20 cellular contexts compared by ENCODE assay signal in the genomic region with DNA sequence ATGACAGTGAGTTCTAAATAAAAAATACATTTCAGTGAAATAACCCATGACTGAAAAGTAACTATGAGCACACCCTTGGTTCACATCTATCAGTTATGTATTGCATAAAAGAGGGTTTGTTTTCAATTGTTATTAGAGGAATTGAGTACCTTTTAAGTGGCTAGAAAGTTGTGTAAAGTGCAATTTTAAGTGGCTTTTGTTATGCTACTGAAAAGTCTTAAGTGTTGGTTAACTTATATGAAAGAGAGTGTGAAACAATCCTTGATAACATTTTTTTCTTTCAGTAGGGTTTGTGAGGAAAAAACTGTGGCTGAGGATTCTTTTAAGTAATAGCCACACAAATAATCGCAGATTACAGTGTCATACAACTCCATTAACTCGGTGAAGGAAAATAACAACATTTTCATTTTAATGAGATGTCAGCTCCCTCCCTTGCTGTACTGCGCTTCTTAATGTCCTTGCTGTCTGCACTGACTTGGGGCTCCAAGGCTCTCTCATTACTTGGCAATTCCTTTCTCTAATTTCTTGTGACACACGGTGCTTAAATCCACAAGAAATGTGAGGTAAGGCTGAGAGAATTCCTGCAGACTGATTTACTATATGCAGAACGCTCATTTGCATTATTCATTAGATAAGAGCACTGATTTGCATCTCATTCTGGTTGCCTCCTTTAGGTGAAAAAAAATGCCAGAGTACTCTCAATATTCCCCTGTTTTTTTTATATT. TPM values are rescaled to one million over a fixed set of nuclear protein-coding genes. Genes with fewer than 3 reads are reported as not detected.
"Had no signal": no experiment of that assay in that cellular context is flagged by ENCODE, and none has a peak within 500 bp of the region (broad histone marks: within the 10 kb centered on the region; RNA-seq: fewer than 3 reads in every experiment).

No MANE protein-coding gene starts in this region.

- H3K27ac Mint-ChIP-seq: activated CD4-positive, alpha-beta T cell treated with anti-CD3 and anti-CD28 coated beads, Interleukin-2, amount 10 ng/mL, durations not matched to agents 7 days and 5 days; activated CD8-positive, alpha-beta T cell treated with anti-CD3 and anti-CD28 coated beads, Interleukin-2, amount 10 ng/mL, durations not matched to agents 7 days and 5 days; activated naive CD4-positive, alpha-beta T cell treated with anti-CD3 and anti-CD28 coated beads, Interleukin-2, amount 10 ng/mL, durations not matched to agents 7 days and 5 days; activated T-cell treated with anti-CD3 and anti-CD28 coated beads, Interleukin-2, amount 50 U/mL, for 24 hours; dendritic cell treated with granulocyte-macrophage colony-stimulating factor and Interleukin-4, amounts not matched to agents 40 ng/mL and 50 ng/mL, for 4 days; nephron; stimulated activated naive B cell treated with anti-CD40 and anti-IgM and Interleukin-4, amounts not matched to agents 10 μg/mL and 1 μg/mL and 100 μg/mL, for 72 hours had no signal

- H3K9me3 Mint-ChIP-seq: activated CD4-positive, alpha-beta T cell treated with anti-CD3 and anti-CD28 coated beads, Interleukin-2, amount 10 ng/mL, durations not matched to agents 7 days and 5 days; activated naive CD4-positive, alpha-beta T cell treated with anti-CD3 and anti-CD28 coated beads, Interleukin-2, amount 10 ng/mL, durations not matched to agents 7 days and 5 days; activated T-cell treated with anti-CD3 and anti-CD28 coated beads, Interleukin-2, amount 50 U/mL, for 24 hours; dendritic cell treated with granulocyte-macrophage colony-stimulating factor and Interleukin-4, amounts not matched to agents 40 ng/mL and 50 ng/mL, for 4 days; nephron; stimulated activated naive B cell treated with anti-CD40 and anti-IgM and Interleukin-4, amounts not matched to agents 10 μg/mL and 1 μg/mL and 100 μg/mL, for 72 hours had no signal

- H3K4me3 Mint-ChIP-seq: activated CD4-positive, alpha-beta T cell treated with anti-CD3 and anti-CD28 coated beads, Interleukin-2, amount 10 ng/mL, durations not matched to agents 7 days and 5 days; activated CD8-positive, alpha-beta T cell treated with anti-CD3 and anti-CD28 coated beads, Interleukin-2, amount 10 ng/mL, durations not matched to agents 7 days and 5 days; activated naive CD4-positive, alpha-beta T cell treated with anti-CD3 and anti-CD28 coated beads, Interleukin-2, amount 10 ng/mL, durations not matched to agents 7 days and 5 days; activated T-cell treated with anti-CD3 and anti-CD28 coated beads, Interleukin-2, amount 50 U/mL, for 24 hours; dendritic cell treated with granulocyte-macrophage colony-stimulating factor and Interleukin-4, amounts not matched to agents 40 ng/mL and 50 ng/mL, for 4 days; nephron; stimulated activated naive B cell treated with anti-CD40 and anti-IgM and Interleukin-4, amounts not matched to agents 10 μg/mL and 1 μg/mL and 100 μg/mL, for 72 hours had no signal

- H3K36me3 ChIP-seq: ascending aorta, esophagus muscularis mucosa, lower lobe of right lung, sigmoid colon, thoracic aorta, upper lobe of left lung had no signal

- H3K9me3 ChIP-seq: ascending aorta, esophagus muscularis mucosa, lower lobe of right lung, sigmoid colon, thoracic aorta, upper lobe of left lung had no signal

- H3K27me3 ChIP-seq: ascending aorta, esophagus muscularis mucosa, sigmoid colon, upper lobe of left lung had no signal

- FAIRE-seq: endothelial cell of umbilical vein, islet of Langerhans had no signal

- H3K4me1 ChIP-seq: ascending aorta, esophagus muscularis mucosa, lower lobe of right lung, upper lobe of left lung had no signal

- H3K27ac ChIP-seq: ascending aorta, esophagus muscularis mucosa, lower lobe of right lung, sigmoid colon, thoracic aorta, upper lobe of left lung had no signal

- DNase-seq: activated CD4-positive, alpha-beta T cell treated with anti-CD3 and anti-CD28 coated beads, Interleukin-2, amount 10 ng/mL, durations not matched to agents 7 days and 5 days; activated CD8-positive, alpha-beta T cell treated with anti-CD3 and anti-CD28 coated beads, Interleukin-2, amount 10 ng/mL, durations not matched to agents 7 days and 5 days; activated naive CD4-positive, alpha-beta T cell treated with anti-CD3 and anti-CD28 coated beads, Interleukin-2, amount 10 ng/mL, durations not matched to agents 7 days and 5 days; activated T-cell treated with anti-CD3 and anti-CD28 coated beads, Interleukin-2, amount 50 U/mL, for 24 hours; effector CD8-positive, alpha-beta T cell; left cardiac atrium; lower lobe of right lung; midbrain; nucleus accumbens; sigmoid colon; stimulated activated naive B cell treated with anti-CD40 and anti-IgM and Interleukin-4, amounts not matched to agents 10 μg/mL and 1 μg/mL and 100 μg/mL, for 72 hours; T-helper 9 cell; upper lobe of left lung had no signal

- H3K27me3 Mint-ChIP-seq: activated CD4-positive, alpha-beta T cell treated with anti-CD3 and anti-CD28 coated beads, Interleukin-2, amount 10 ng/mL, durations not matched to agents 7 days and 5 days; activated naive CD4-positive, alpha-beta T cell treated with anti-CD3 and anti-CD28 coated beads, Interleukin-2, amount 10 ng/mL, durations not matched to agents 7 days and 5 days; dendritic cell treated with granulocyte-macrophage colony-stimulating factor and Interleukin-4, amounts not matched to agents 40 ng/mL and 50 ng/mL, for 4 days had no signal

- H3K4me3 ChIP-seq: ascending aorta, esophagus muscularis mucosa, lower lobe of right lung, sigmoid colon, thoracic aorta, upper lobe of left lung had no signal

- H3K36me3 Mint-ChIP-seq: activated naive CD4-positive, alpha-beta T cell treated with anti-CD3 and anti-CD28 coated beads, Interleukin-2, amount 10 ng/mL, durations not matched to agents 7 days and 5 days; stimulated activated naive B cell treated with anti-CD40 and anti-IgM and Interleukin-4, amounts not matched to agents 10 μg/mL and 1 μg/mL and 100 μg/mL, for 72 hours had no signal

- H3K4me1 Mint-ChIP-seq: activated CD4-positive, alpha-beta T cell treated with anti-CD3 and anti-CD28 coated beads, Interleukin-2, amount 10 ng/mL, durations not matched to agents 7 days and 5 days; activated naive CD4-positive, alpha-beta T cell treated with anti-CD3 and anti-CD28 coated beads, Interleukin-2, amount 10 ng/mL, durations not matched to agents 7 days and 5 days; stimulated activated naive B cell treated with anti-CD40 and anti-IgM and Interleukin-4, amounts not matched to agents 10 μg/mL and 1 μg/mL and 100 μg/mL, for 72 hours had no signal

- ATAC-seq: activated CD8-positive, alpha-beta T cell treated with anti-CD3 and anti-CD28 coated beads, Interleukin-2, amount 10 ng/mL, durations not matched to agents 7 days and 5 days; left cardiac atrium; stimulated activated naive B cell treated with anti-CD40 and anti-IgM and Interleukin-4, amounts not matched to agents 10 μg/mL and 1 μg/mL and 100 μg/mL, for 72 hours had no signal

RNA-seq across cellular contexts. Expression of gene NTNG1, which starts 40.6 kb away (rescaled TPM):
- total RNA-seq: activated CD4-positive, alpha-beta T cell treated with anti-CD3 and anti-CD28 coated beads, Interleukin-2, amount 10 ng/mL, durations not matched to agents 7 days and 5 days; activated CD8-positive, alpha-beta T cell treated with anti-CD3 and anti-CD28 coated beads, Interleukin-2, amount 10 ng/mL, durations not matched to agents 7 days and 5 days; ascending aorta; endothelial cell of umbilical vein had no signal
- polyA plus RNA-seq: endothelial cell of umbilical vein had no signal
